In genomic region chr17:37676115-37676925, GRCh38 we compare ENCODE assay signal across 1 cellular context.
TF ChIP-seq lines count a peak whose summit lies in the region.

No MANE protein-coding gene starts in this region.

TF ChIP-seq in HepG2, 621 proteins besides CTCF, POLR2A, EP300 and RAD21 (continued from another document and continues in another):
- TF ChIP-seq, protein P1, sequence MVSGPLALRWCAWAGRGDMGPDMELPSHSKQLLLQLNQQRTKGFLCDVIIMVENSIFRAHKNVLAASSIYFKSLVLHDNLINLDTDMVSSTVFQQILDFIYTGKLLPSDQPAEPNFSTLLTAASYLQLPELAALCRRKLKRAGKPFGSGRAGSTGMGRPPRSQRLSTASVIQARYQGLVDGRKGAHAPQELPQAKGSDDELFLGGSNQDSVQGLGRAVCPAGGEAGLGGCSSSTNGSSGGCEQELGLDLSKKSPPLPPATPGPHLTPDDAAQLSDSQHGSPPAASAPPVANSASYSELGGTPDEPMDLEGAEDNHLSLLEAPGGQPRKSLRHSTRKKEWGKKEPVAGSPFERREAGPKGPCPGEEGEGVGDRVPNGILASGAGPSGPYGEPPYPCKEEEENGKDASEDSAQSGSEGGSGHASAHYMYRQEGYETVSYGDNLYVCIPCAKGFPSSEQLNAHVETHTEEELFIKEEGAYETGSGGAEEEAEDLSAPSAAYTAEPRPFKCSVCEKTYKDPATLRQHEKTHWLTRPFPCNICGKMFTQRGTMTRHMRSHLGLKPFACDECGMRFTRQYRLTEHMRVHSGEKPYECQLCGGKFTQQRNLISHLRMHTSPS (CRISPR knock-in tag; IDR thresholded peaks at IDR 0.05; ENCODE audit: low read depth), result peak; percentile 48
- no peak for TF ChIP-seq ZNF644 (CRISPR knock-in tag; IDR thresholded peaks at IDR 0.05; ENCODE audit: low read depth)
- peak; percentile 77 for TF ChIP-seq GATAD2A (CRISPR knock-in tag; IDR thresholded peaks at IDR 0.05)
- peak; percentile 37; the same call in 1 of the 2 replicates for TF ChIP-seq MXD4 (CRISPR knock-in tag; IDR thresholded peaks at IDR 0.05)
- TF ChIP-seq, protein P2, sequence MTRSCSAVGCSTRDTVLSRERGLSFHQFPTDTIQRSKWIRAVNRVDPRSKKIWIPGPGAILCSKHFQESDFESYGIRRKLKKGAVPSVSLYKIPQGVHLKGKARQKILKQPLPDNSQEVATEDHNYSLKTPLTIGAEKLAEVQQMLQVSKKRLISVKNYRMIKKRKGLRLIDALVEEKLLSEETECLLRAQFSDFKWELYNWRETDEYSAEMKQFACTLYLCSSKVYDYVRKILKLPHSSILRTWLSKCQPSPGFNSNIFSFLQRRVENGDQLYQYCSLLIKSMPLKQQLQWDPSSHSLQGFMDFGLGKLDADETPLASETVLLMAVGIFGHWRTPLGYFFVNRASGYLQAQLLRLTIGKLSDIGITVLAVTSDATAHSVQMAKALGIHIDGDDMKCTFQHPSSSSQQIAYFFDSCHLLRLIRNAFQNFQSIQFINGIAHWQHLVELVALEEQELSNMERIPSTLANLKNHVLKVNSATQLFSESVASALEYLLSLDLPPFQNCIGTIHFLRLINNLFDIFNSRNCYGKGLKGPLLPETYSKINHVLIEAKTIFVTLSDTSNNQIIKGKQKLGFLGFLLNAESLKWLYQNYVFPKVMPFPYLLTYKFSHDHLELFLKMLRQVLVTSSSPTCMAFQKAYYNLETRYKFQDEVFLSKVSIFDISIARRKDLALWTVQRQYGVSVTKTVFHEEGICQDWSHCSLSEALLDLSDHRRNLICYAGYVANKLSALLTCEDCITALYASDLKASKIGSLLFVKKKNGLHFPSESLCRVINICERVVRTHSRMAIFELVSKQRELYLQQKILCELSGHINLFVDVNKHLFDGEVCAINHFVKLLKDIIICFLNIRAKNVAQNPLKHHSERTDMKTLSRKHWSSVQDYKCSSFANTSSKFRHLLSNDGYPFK (CRISPR knock-in tag; IDR thresholded peaks at IDR 0.05; ENCODE audit: borderline replicate concordance), result no peak
- TF ChIP-seq ZNF720 (CRISPR knock-in tag; IDR thresholded peaks at IDR 0.05), result no peak
- TF ChIP-seq MAFG (CRISPR knock-in tag; IDR thresholded peaks at IDR 0.05), result no peak
- TF ChIP-seq ARNTL (CRISPR knock-in tag; IDR thresholded peaks at IDR 0.05), result 0 out of 2 replicates have a peak, but pooled peaks have one; percentile 42
- no peak for TF ChIP-seq MED13 (CRISPR knock-in tag; IDR thresholded peaks at IDR 0.05)
- TF ChIP-seq, protein P3, sequence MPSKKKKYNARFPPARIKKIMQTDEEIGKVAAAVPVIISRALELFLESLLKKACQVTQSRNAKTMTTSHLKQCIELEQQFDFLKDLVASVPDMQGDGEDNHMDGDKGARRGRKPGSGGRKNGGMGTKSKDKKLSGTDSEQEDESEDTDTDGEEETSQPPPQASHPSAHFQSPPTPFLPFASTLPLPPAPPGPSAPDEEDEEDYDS (CRISPR knock-in tag; IDR thresholded peaks at IDR 0.05), result peak; percentile 33; the same call in 1 of the 2 replicates
- no peak for TF ChIP-seq FOXO4 (CRISPR knock-in tag; conservative IDR thresholded peaks at IDR 0.05)
- TF ChIP-seq KAT7 (CRISPR knock-in tag; IDR thresholded peaks at IDR 0.05; ENCODE audit: borderline replicate concordance), result peak; percentile 56; the same call in 1 of the 2 replicates
- TF ChIP-seq JARID2 (CRISPR knock-in tag; IDR thresholded peaks at IDR 0.05; ENCODE audit: insufficient replicate concordance), result no peak
- TF ChIP-seq, protein P4, sequence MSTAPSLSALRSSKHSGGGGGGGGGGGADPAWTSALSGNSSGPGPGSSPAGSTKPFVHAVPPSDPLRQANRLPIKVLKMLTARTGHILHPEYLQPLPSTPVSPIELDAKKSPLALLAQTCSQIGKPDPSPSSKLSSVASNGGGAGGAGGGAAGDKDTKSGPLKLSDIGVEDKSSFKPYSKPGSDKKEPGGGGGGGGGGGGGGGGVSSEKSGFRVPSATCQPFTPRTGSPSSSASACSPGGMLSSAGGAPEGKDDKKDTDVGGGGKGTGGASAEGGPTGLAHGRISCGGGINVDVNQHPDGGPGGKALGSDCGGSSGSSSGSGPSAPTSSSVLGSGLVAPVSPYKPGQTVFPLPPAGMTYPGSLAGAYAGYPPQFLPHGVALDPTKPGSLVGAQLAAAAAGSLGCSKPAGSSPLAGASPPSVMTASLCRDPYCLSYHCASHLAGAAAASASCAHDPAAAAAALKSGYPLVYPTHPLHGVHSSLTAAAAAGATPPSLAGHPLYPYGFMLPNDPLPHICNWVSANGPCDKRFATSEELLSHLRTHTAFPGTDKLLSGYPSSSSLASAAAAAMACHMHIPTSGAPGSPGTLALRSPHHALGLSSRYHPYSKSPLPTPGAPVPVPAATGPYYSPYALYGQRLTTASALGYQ (CRISPR knock-in tag; IDR thresholded peaks at IDR 0.05), result no peak; the same call in 1 of the 2 replicates
- no peak for TF ChIP-seq ZNF343 (CRISPR knock-in tag; IDR thresholded peaks at IDR 0.05)
- no peak for TF ChIP-seq STAT5B (CRISPR knock-in tag; IDR thresholded peaks at IDR 0.05)
- no peak for TF ChIP-seq ZNF335 (CRISPR knock-in tag; IDR thresholded peaks at IDR 0.05)
- TF ChIP-seq CAMTA2 (CRISPR knock-in tag; IDR thresholded peaks at IDR 0.05; ENCODE audit: borderline replicate concordance), result no peak
- TF ChIP-seq HMGA1 (CRISPR knock-in tag; conservative IDR thresholded peaks at IDR 0.05), result no peak
- 0 out of 2 replicates have a peak, but pooled peaks have one; percentile 73 for TF ChIP-seq ZNF136 (CRISPR knock-in tag; IDR thresholded peaks at IDR 0.05; ENCODE audit: low read depth)
- peak; percentile 71 for TF ChIP-seq HDAC1 (CRISPR knock-in tag; IDR thresholded peaks at IDR 0.05)
- TF ChIP-seq ZNF512 (CRISPR knock-in tag; IDR thresholded peaks at IDR 0.05), result no peak
- TF ChIP-seq PHF21A (CRISPR knock-in tag; IDR thresholded peaks at IDR 0.05), result peak; percentile 83
- no peak for TF ChIP-seq SMYD3 (CRISPR knock-in tag; IDR thresholded peaks at IDR 0.05)
- TF ChIP-seq PLRG1 (conservative IDR thresholded peaks at IDR 0.05), result no peak
- TF ChIP-seq ZNF350 (CRISPR knock-in tag; IDR thresholded peaks at IDR 0.05; ENCODE audit: borderline replicate concordance, low read depth), result peak; percentile 54
- no peak; the same call in 1 of the 2 replicates for TF ChIP-seq ZNF264 (CRISPR knock-in tag; IDR thresholded peaks at IDR 0.05)
- TF ChIP-seq, protein P5, sequence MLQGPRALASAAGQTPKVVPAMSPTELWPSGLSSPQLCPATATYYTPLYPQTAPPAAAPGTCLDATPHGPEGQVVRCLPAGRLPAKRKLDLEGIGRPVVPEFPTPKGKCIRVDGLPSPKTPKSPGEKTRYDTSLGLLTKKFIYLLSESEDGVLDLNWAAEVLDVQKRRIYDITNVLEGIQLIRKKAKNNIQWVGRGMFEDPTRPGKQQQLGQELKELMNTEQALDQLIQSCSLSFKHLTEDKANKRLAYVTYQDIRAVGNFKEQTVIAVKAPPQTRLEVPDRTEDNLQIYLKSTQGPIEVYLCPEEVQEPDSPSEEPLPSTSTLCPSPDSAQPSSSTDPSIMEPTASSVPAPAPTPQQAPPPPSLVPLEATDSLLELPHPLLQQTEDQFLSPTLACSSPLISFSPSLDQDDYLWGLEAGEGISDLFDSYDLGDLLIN (CRISPR knock-in tag; IDR thresholded peaks at IDR 0.05; ENCODE audit: borderline replicate concordance), result no peak
- no peak for TF ChIP-seq RFXANK (CRISPR knock-in tag; IDR thresholded peaks at IDR 0.05)
- peak; percentile 51; the same call in 1 of the 2 replicates for TF ChIP-seq KAT8 (CRISPR knock-in tag; IDR thresholded peaks at IDR 0.05)
- TF ChIP-seq RXRA (CRISPR knock-in tag; IDR thresholded peaks at IDR 0.05), result no peak; the same call in 1 of the 2 replicates
- TF ChIP-seq TRIM22 (IDR thresholded peaks at IDR 0.05), result no peak
- TF ChIP-seq, protein P6, sequence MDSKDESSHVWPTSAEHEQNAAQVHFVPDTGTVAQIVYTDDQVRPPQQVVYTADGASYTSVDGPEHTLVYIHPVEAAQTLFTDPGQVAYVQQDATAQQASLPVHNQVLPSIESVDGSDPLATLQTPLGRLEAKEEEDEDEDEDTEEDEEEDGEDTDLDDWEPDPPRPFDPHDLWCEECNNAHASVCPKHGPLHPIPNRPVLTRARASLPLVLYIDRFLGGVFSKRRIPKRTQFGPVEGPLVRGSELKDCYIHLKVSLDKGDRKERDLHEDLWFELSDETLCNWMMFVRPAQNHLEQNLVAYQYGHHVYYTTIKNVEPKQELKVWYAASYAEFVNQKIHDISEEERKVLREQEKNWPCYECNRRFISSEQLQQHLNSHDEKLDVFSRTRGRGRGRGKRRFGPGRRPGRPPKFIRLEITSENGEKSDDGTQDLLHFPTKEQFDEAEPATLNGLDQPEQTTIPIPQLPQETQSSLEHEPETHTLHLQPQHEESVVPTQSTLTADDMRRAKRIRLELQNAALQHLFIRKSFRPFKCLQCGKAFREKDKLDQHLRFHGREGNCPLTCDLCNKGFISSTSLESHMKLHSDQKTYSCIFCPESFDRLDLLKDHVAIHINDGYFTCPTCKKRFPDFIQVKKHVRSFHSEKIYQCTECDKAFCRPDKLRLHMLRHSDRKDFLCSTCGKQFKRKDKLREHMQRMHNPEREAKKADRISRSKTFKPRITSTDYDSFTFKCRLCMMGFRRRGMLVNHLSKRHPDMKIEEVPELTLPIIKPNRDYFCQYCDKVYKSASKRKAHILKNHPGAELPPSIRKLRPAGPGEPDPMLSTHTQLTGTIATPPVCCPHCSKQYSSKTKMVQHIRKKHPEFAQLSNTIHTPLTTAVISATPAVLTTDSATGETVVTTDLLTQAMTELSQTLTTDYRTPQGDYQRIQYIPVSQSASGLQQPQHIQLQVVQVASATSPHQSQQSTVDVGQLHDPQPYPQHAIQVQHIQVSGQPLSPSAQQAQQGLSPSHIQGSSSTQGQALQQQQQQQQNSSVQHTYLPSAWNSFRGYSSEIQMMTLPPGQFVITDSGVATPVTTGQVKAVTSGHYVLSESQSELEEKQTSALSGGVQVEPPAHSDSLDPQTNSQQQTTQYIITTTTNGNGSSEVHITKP (CRISPR knock-in tag; IDR thresholded peaks at IDR 0.05; ENCODE audit: low read depth), result peak; percentile 95
- TF ChIP-seq CREBL2 (CRISPR knock-in tag; IDR thresholded peaks at IDR 0.05; ENCODE audit: borderline replicate concordance), result no peak
- TF ChIP-seq ARID3A (IDR thresholded peaks at IDR 0.05; ENCODE audit: low read depth, low read length), result peak; percentile 63
- peak; percentile 98 for TF ChIP-seq FOXO1 (CRISPR knock-in tag; IDR thresholded peaks at IDR 0.05)
- TF ChIP-seq ATAD3A (CRISPR knock-in tag; IDR thresholded peaks at IDR 0.05), result no peak
- peak; percentile 68; the same call in 1 of the 2 replicates for TF ChIP-seq ATM (IDR thresholded peaks at IDR 0.05; ENCODE audit: borderline replicate concordance)
- no peak for TF ChIP-seq IRF1 (CRISPR knock-in tag; IDR thresholded peaks at IDR 0.05; ENCODE audit: low read depth)
- TF ChIP-seq NCOA5 (CRISPR knock-in tag; IDR thresholded peaks at IDR 0.05), result no peak
- TF ChIP-seq U2AF1 (optimal IDR thresholded peaks at IDR 0.05; ENCODE audit: low read depth, low read length), result no peak
